Comparison of ENCODE assay signal across 3 cellular contexts in the genomic region with DNA sequence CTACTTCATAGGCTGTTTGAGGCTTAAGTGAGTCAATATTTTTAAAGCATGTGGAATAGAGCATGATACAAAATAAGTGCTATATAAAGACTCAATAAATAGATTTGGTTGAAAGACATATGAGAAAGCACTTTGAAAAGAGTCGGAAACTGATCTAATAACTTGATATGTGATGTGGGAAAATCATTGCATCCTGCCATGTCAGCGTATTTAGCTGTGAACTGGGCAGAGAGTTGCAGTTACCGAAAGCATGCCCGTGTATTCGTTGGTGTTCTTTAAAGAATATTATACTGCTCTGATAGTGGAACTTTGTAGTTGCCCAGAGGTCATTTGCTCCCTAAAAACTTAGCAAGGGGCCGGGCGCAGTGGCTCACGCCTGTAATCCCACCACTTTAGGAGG.
TF ChIP-seq lines count a peak whose summit lies in the region.

No MANE protein-coding gene starts in this region.

TF ChIP-seq in HepG2, 621 proteins besides CTCF, POLR2A, EP300 and RAD21:
- TF ChIP-seq MAFK (conservative IDR thresholded peaks at IDR 0.05 in 1 of 2, IDR thresholded peaks at IDR 0.05 in 1 of 2; ENCODE audit: low read length in 2 of 2) (peak; percentile 83 to 92), MAFF (IDR thresholded peaks at IDR 0.05; ENCODE audit: low read depth, low read length) (peak; percentile 88), CCAR2 (optimal IDR thresholded peaks at IDR 0.05; ENCODE audit: low read depth, low read length) (no peak)

TF ChIP-seq in IMR-90, 13 proteins besides CTCF, POLR2A, EP300 and RAD21:
- TF ChIP-seq MAFK (IDR thresholded peaks at IDR 0.05; ENCODE audit: low read depth, low read length) (peak; percentile 92), FOS (IDR thresholded peaks at IDR 0.05; ENCODE audit: low read depth, low read length) (no peak), CHD1 (IDR thresholded peaks at IDR 0.05; ENCODE audit: low read depth, low read length) (no peak)

TF ChIP-seq in K562, 482 proteins besides CTCF, POLR2A, EP300 and RAD21:
- 0 out of 2 replicates have a peak, but pooled peaks have one; percentile 11 for TF ChIP-seq ZNF316 (IDR thresholded peaks at IDR 0.05)
- TF ChIP-seq GATA2 (CRISPR knock-in tag; IDR thresholded peaks at IDR 0.05), result no peak
- 0 out of 2 replicates have a peak, but pooled peaks have one; percentile 37 for TF ChIP-seq MAFK (IDR thresholded peaks at IDR 0.05; ENCODE audit: low read length)
- TF ChIP-seq MAFG (tag; conservative IDR thresholded peaks at IDR 0.05), result 0 out of 2 replicates have a peak, but pooled peaks have one; percentile 17
- TF ChIP-seq SNIP1 (IDR thresholded peaks at IDR 0.05; ENCODE audit: low read depth), result no peak
- TF ChIP-seq, protein P1, sequence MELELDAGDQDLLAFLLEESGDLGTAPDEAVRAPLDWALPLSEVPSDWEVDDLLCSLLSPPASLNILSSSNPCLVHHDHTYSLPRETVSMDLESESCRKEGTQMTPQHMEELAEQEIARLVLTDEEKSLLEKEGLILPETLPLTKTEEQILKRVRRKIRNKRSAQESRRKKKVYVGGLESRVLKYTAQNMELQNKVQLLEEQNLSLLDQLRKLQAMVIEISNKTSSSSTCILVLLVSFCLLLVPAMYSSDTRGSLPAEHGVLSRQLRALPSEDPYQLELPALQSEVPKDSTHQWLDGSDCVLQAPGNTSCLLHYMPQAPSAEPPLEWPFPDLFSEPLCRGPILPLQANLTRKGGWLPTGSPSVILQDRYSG (tag; conservative IDR thresholded peaks at IDR 0.05; ENCODE audit: low read depth), result no peak
- no peak for TF ChIP-seq SETDB1 (IDR thresholded peaks at IDR 0.05; ENCODE audit: low read length)
- no peak for TF ChIP-seq KLF16 (IDR thresholded peaks at IDR 0.05)
- TF ChIP-seq CBX3 (IDR thresholded peaks at IDR 0.05; ENCODE audit: borderline replicate concordance in 1 of 2, low read length in 2 of 2), result no peak
- TF ChIP-seq HNRNPH1 (optimal IDR thresholded peaks at IDR 0.05; ENCODE audit: low read depth, low read length), result no peak
TF ChIP-seq in K562: peak in this region for 3.
